ENCODE assay signal across 24 cellular contexts in the genomic region with DNA sequence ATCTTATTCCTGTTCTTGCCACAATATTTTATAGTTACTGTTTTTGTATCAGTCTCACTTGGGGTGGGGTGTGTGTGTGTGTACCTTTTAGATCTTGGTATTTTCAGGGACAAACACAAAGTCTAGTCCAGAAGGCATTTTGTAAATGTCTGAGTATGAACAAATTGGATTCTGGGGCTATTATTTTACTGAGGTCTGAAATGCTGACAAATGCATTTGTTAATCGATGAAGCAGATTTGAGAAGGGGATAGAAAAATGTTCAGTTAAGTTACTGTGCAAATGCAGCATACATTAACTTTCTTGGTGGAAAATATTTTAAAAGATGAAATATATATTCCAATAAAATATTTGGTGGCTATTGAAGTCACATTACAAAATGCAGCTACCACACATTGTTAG.
DNase-seq lines count a peak whose midpoint lies in the region; ATAC-seq, FAIRE-seq and TF ChIP-seq lines count a peak whose summit lies in the region.
"Had no signal": no experiment of that assay in that cellular context is flagged by ENCODE, and none has a peak within 500 bp of the region (broad histone marks: within the 10 kb centered on the region; RNA-seq: fewer than 3 reads in every experiment).

No MANE protein-coding gene starts in this region.

- no peak overlapping the region for H4K5ac ChIP-seq in IMR-90 (ENCODE audit: low read depth, low read length)

- no peak for TF ChIP-seq POLR2A in HepG2 (IDR thresholded peaks at IDR 0.05; ENCODE audit: insufficient read depth in 1 of 2, low read depth in 2 of 2, low read length in 2 of 2)
- TF ChIP-seq POLR2A in right lobe of liver (IDR thresholded peaks at IDR 0.05), result no peak
- TF ChIP-seq POLR2A in IMR-90 (IDR thresholded peaks at IDR 0.05; ENCODE audit: low read depth, low read length), result no peak
- TF ChIP-seq POLR2A in K562 (conservative IDR thresholded peaks at IDR 0.05), result no peak

- TF ChIP-seq CTCF in HepG2 (CRISPR knock-in tag; IDR thresholded peaks at IDR 0.05) (no peak), right lobe of liver (IDR thresholded peaks at IDR 0.05) (no peak), IMR-90 (conservative IDR thresholded peaks at IDR 0.05; ENCODE audit: low read depth, low read length) (no peak), K562 (IDR thresholded peaks at IDR 0.05 in 2 of 3, conservative IDR thresholded peaks at IDR 0.05 in 1 of 3; ENCODE audit: insufficient read depth in 2 of 3, low read depth in 1 of 3, low read length in 3 of 3) (no peak)

- H4K20me1 ChIP-seq in HepG2 (ENCODE audit: insufficient read depth, low read length), result no peaks in the 10 kb centered on the region
- H4K20me1 ChIP-seq in IMR-90 (ENCODE audit: insufficient read depth, low read length), result no peaks in the 10 kb centered on the region
- H4K20me1 ChIP-seq in K562 (replicated peaks; ENCODE audit: control insufficient read depth, insufficient read depth, low read length), result no peaks in the 10 kb centered on the region
- H4K20me1 ChIP-seq: BLaER1 had no signal

- no peaks in the 10 kb centered on the region for H3K79me2 ChIP-seq in HepG2 (ENCODE audit: insufficient read depth, low read length)
- H3K79me2 ChIP-seq in K562 (ENCODE audit: control insufficient read depth, insufficient read depth, low read length), result no peaks in the 10 kb centered on the region

- in situ Hi-C loops in HepG2 (cut with HindIII; ENCODE audit: extremely low pct_ligation_motif_present, low pct_unique_long_range_greater_than_20kb) (no loop called here), IMR-90 (cut with MboI; ENCODE audit: low sequenced_read_pairs) (no loop called here), K562 (cut with MboI) (no loop called here)

- no peak overlapping the region for H4K91ac ChIP-seq in IMR-90 (ENCODE audit: insufficient read depth, low read depth, low read length)

- POLR2A ChIA-PET in HepG2 (lab: Yijun Ruan, JAX), result no interaction called here
- POLR2A ChIA-PET in IMR-90 (lab: Charles Lee; ENCODE audit: unreplicated experiment), result no interaction called here
- POLR2A ChIA-PET in K562 (lab: Yijun Ruan, JAX), result interaction anchor here (0.7 to 2.0 kb wide), 4 partner anchors 12 to 639 kb away, joined by 3 to 5 read pairs (median 4); no protein-coding TSS in a partner anchor

- no peak overlapping the region for H2BK120ac ChIP-seq in IMR-90 (ENCODE audit: low read depth, low read length)

- H2AFZ ChIP-seq in HepG2 (ENCODE audit: low read length) (no peak overlapping the region), IMR-90 (replicated peaks; ENCODE audit: low read length, poor library complexity) (no peak overlapping the region), K562 (ENCODE audit: low read depth, low read length) (no peak overlapping the region)

- H2AK5ac ChIP-seq in IMR-90 (ENCODE audit: low read depth, low read length), result no peak overlapping the region

- intact Hi-C loops in HepG2 (cut with micrococcal nuclease; ENCODE audit: unreplicated experiment) (no loop called here), right lobe of liver (cut with DNase I) (no loop called here), IMR-90 (cut with micrococcal nuclease) (no loop called here), K562 (cut with micrococcal nuclease) (no loop called here)

- no peak overlapping the region for H3K4me2 ChIP-seq in HepG2 (ENCODE audit: low read depth, low read length)
- no peak overlapping the region for H3K4me2 ChIP-seq in IMR-90 (ENCODE audit: low read depth, low read length)
- no peak overlapping the region for H3K4me2 ChIP-seq in K562 (ENCODE audit: insufficient read depth, low read length)
- H3K4me2 ChIP-seq: BLaER1 had no signal

- H2AK9ac ChIP-seq in IMR-90 (replicated peaks; ENCODE audit: low read depth, low read length, poor library complexity), result no peak overlapping the region

- FAIRE-seq in HepG2 (lab: Jason Lieb, UNC), result no peak
- no peak for FAIRE-seq in K562 (lab: Jason Lieb, UNC)
- FAIRE-seq: GM12878, GM19239 had no signal

- H3K9ac ChIP-seq in HepG2 (ENCODE audit: insufficient read depth, low read depth, low read length) (no peak overlapping the region), IMR-90 (ENCODE audit: low read depth, low read length) (no peak overlapping the region), K562 (ENCODE audit: insufficient read depth in 1 of 2, low read depth in 2 of 2, low read length in 2 of 2) (no peak overlapping the region)
- H3K9ac ChIP-seq: BLaER1 had no signal

- H3K9me1 ChIP-seq in IMR-90 (ENCODE audit: insufficient read depth, low read length) (no peaks in the 10 kb centered on the region), K562 (ENCODE audit: control insufficient read depth, insufficient read depth, low read length) (no peaks in the 10 kb centered on the region)

- ATAC-seq in HepG2 (no peak), right lobe of liver (no peak), IMR-90 (ENCODE audit: low read depth) (no peak), K562 (no peak), GM19455 (IDR thresholded peaks at IDR 0.05; ENCODE audit: unreplicated experiment) (no peak)
- ATAC-seq: GM12878 had no signal

- H3K27ac ChIP-seq in HepG2 (ENCODE audit: extremely low read length, insufficient read depth, low read length), result no peak overlapping the region
- H3K27ac ChIP-seq in right lobe of liver, result no peak overlapping the region
- H3K27ac ChIP-seq in IMR-90 (ENCODE audit: insufficient read depth, low read length), result no peak overlapping the region
- H3K27ac ChIP-seq in K562 (ENCODE audit: extremely low read depth, low read depth, low read length), result no peak overlapping the region
- H3K27ac ChIP-seq: 22Rv1, BLaER1 had no signal

- no peaks in the 10 kb centered on the region; a peak in 1 of 4 replicates for H3K79me1 ChIP-seq in IMR-90 (ENCODE audit: low read depth in 1 of 2, low read length in 2 of 2)

- no peak overlapping the region for H3K14ac ChIP-seq in IMR-90 (replicated peaks; ENCODE audit: low read depth, low read length)

- no peak overlapping the region for H4K8ac ChIP-seq in IMR-90 (ENCODE audit: low read depth in 2 of 2, low read length in 2 of 2)

- CTCF ChIA-PET in HepG2 (lab: Yijun Ruan, JAX; ENCODE audit: low intra/inter-chr PET ratio, low total read pairs) (no interaction called here), IMR-90 (lab: Yijun Ruan, JAX) (interaction anchor here (0.7 to 1.2 kb wide), 2 partner anchors 14 kb away, joined by 3 to 4 read pairs; no protein-coding TSS in a partner anchor), K562 (lab: Yijun Ruan, JAX; ENCODE audit: low intra/inter-chr PET ratio) (no interaction called here)

- TF ChIP-seq EP300 in HepG2 (IDR thresholded peaks at IDR 0.05; ENCODE audit: low read depth in 2 of 2, low read length in 2 of 2), result no peak
- no peak for TF ChIP-seq EP300 in HepG2 (CRISPR knock-in tag; IDR thresholded peaks at IDR 0.05; ENCODE audit: borderline replicate concordance)
- TF ChIP-seq EP300 in K562 (IDR thresholded peaks at IDR 0.05; ENCODE audit: low read length), result no peak

- dilution Hi-C loops in IMR-90 (cut with HindIII; ENCODE audit: low sequenced_read_pairs, unreplicated experiment), result no loop called here

- H3K9me3 ChIP-seq in HepG2 (ENCODE audit: low read length) (no peaks in the 10 kb centered on the region), right lobe of liver (no peaks in the 10 kb centered on the region), IMR-90 (ENCODE audit: control insufficient read depth, insufficient read depth, low read length) (no peaks in the 10 kb centered on the region), K562 (replicated peaks; ENCODE audit: control insufficient read depth, insufficient read depth, low read depth, low read length) (no peaks in the 10 kb centered on the region)
- H3K9me3 ChIP-seq: BE2C, BLaER1 had no signal

- BruUV-seq in HepG2 (replicated peaks; lab: Mats Ljungman, UMichigan) (no TSS peak), IMR-90 (replicated peaks; lab: Mats Ljungman, UMichigan) (no TSS peak), K562 (replicated peaks; lab: Mats Ljungman, UMichigan) (no TSS peak)

- no peak overlapping the region for H2BK20ac ChIP-seq in IMR-90 (ENCODE audit: low read depth, low read length)

- 100% methylated on average over 1 of the region's 1 CpG for WGBS in HepG2 (ENCODE audit: low lambda C conversion rate)
- WGBS in right lobe of liver (ENCODE audit: insufficient coverage, low coverage, low lambda C conversion rate, missing lambda C conversion rate), result 63% methylated on average over 1 of the region's 1 CpG
- WGBS in IMR-90 (ENCODE audit: extremely low coverage in 2 of 2, insufficient read length in 1 of 2), 2 experiments, result no CpG with 5 or more reads among the region's 1 CpG
- WGBS in K562 (ENCODE audit: insufficient coverage, low coverage, missing lambda C conversion rate), result 81% methylated on average over 1 of the region's 1 CpG

- no peak overlapping the region for H3K23ac ChIP-seq in IMR-90 (ENCODE audit: low read depth, low read length)

- H3K4ac ChIP-seq in IMR-90 (ENCODE audit: low read depth, low read length), result no peak overlapping the region

- H3K4me1 ChIP-seq in HepG2 (ENCODE audit: insufficient read depth, low read length) (no peaks in the 10 kb centered on the region), right lobe of liver (no peaks in the 10 kb centered on the region), IMR-90 (ENCODE audit: control insufficient read depth, insufficient read depth, low read length) (no peaks in the 10 kb centered on the region), K562 (replicated peaks in 1 of 2; ENCODE audit: control insufficient read depth in 2 of 2, insufficient read depth in 2 of 2, low read length in 2 of 2) (no peaks in the 10 kb centered on the region)
- H3K4me1 ChIP-seq: BE2C, BLaER1 had no signal

- H3K18ac ChIP-seq in IMR-90 (ENCODE audit: low read depth, low read length), result no peak overlapping the region; the same call in 1 of the 2 replicates

- H2BK15ac ChIP-seq in IMR-90 (ENCODE audit: low read depth, low read length), result no peak overlapping the region

- no peak overlapping the region for H2BK5ac ChIP-seq in IMR-90 (ENCODE audit: low read depth, low read length, poor library complexity, severe bottlenecking)

- H3K36me3 ChIP-seq in HepG2 (replicated peaks in 1 of 2; ENCODE audit: control insufficient read depth in 1 of 2, insufficient read depth in 2 of 2, low read length in 2 of 2) (no peaks in the 10 kb centered on the region), right lobe of liver (no peaks in the 10 kb centered on the region), IMR-90 (ENCODE audit: control insufficient read depth, insufficient read depth, low read length) (no peaks in the 10 kb centered on the region), K562 (ENCODE audit: control insufficient read depth, insufficient read depth, low read length) (no peaks in the 10 kb centered on the region)
- H3K36me3 ChIP-seq: BE2C, BLaER1 had no signal

- no peak for DNase-seq in HepG2 (ENCODE audit: low spot score)
- no peak for DNase-seq in right lobe of liver
- DNase-seq in IMR-90, result no peak
- no peak for DNase-seq in K562 (ENCODE audit: extremely low read depth in 1 of 4, low spot score in 3 of 4)
- no peak for DNase-seq in NCI-H2171 (lab: John Stamatoyannopoulos, UW)
- DNase-seq: ACHN; BE2C; C1 segment of cervical spinal cord; CD4-positive, alpha-beta memory T cell; CD4-positive, CD25-positive, alpha-beta regulatory T cell; CD8-positive, alpha-beta memory T cell; COR-L47; DMS 273 treated with DMSO at 0.1 percent for 48 hours; DMS153; DMS53; DMS79; DND-41; EL; GDM1 had no signal

- H3K4me3 ChIP-seq in HepG2 (replicated peaks in 1 of 3; ENCODE audit: insufficient read depth in 1 of 3, low read depth in 2 of 3, low read length in 3 of 3) (no peak overlapping the region), right lobe of liver (no peak overlapping the region), IMR-90 (ENCODE audit: insufficient read depth, low read depth, low read length) (no peak overlapping the region), K562 (no peak overlapping the region)
- H3K4me3 ChIP-seq: BLaER1, GM12878 had no signal

- H3K27me3 ChIP-seq in HepG2 (ENCODE audit: control insufficient read depth in 1 of 2, insufficient read depth in 2 of 2, low read length in 2 of 2) (no peaks in the 10 kb centered on the region), right lobe of liver (no peaks in the 10 kb centered on the region), IMR-90 (ENCODE audit: control insufficient read depth, insufficient read depth, low read length) (no peaks in the 10 kb centered on the region), K562 (ENCODE audit: control insufficient read depth in 2 of 2, insufficient read depth in 2 of 2, low read length in 2 of 2) (no peaks in the 10 kb centered on the region)
- H3K27me3 ChIP-seq: BE2C, BLaER1 had no signal

- TF ChIP-seq RAD21 in HepG2 (CRISPR knock-in tag; IDR thresholded peaks at IDR 0.05) (no peak), IMR-90 (IDR thresholded peaks at IDR 0.05; ENCODE audit: low read length) (no peak), K562 (CRISPR knock-in tag; conservative IDR thresholded peaks at IDR 0.05 in 1 of 2, IDR thresholded peaks at IDR 0.05 in 1 of 2) (no peak)

- H3K56ac ChIP-seq in IMR-90 (ENCODE audit: extremely low read depth, insufficient read depth, low read length), result no peak overlapping the region

Comparison
In these comparisons a context has a peak if more than half of its experiments do, and no peak if none do; other contexts are left out.
1. Of the 241 proteins assayed by ChIP-seq in both HepG2 and K562: peak only in HepG2: MAFK; only in K562: none; in both: MAFF; in neither: 239.